Comparison of ENCODE assay signal across 1 cellular context in genomic region chr22:20988573-20989322, GRCh38.
TF ChIP-seq lines count a peak whose summit lies in the region.

No MANE protein-coding gene starts in this region.

TF ChIP-seq in WTC11, 78 proteins besides CTCF, POLR2A, EP300 and RAD21 (continued from another document):
- TF ChIP-seq CDX4 (CRISPR knock-in tag; IDR thresholded peaks at IDR 0.05; ENCODE audit: borderline replicate concordance) (no peak), ZNF219 (CRISPR knock-in tag; IDR thresholded peaks at IDR 0.05; ENCODE audit: borderline replicate concordance) (no peak), ZNF232 (CRISPR knock-in tag; IDR thresholded peaks at IDR 0.05) (no peak), JUN (CRISPR knock-in tag; IDR thresholded peaks at IDR 0.05) (no peak), CREM (CRISPR knock-in tag; IDR thresholded peaks at IDR 0.05) (no peak), USF2 (CRISPR knock-in tag; IDR thresholded peaks at IDR 0.05) (no peak), ZNF281 (CRISPR knock-in tag; IDR thresholded peaks at IDR 0.05) (no peak), AR (CRISPR knock-in tag; IDR thresholded peaks at IDR 0.05) (no peak), SOX15 (CRISPR knock-in tag; IDR thresholded peaks at IDR 0.05) (no peak), E2F4 (CRISPR knock-in tag; IDR thresholded peaks at IDR 0.05; ENCODE audit: borderline replicate concordance, low read depth) (no peak), ZNF138 (CRISPR knock-in tag; conservative IDR thresholded peaks at IDR 0.05) (no peak), CREB1 (CRISPR knock-in tag; IDR thresholded peaks at IDR 0.05) (no peak), MLX (CRISPR knock-in tag; IDR thresholded peaks at IDR 0.05) (no peak), E2F1 (CRISPR knock-in tag; IDR thresholded peaks at IDR 0.05) (no peak), ZSCAN18 (CRISPR knock-in tag; IDR thresholded peaks at IDR 0.05) (no peak), HMGA2 (CRISPR knock-in tag; IDR thresholded peaks at IDR 0.05) (no peak), GRHL2 (CRISPR knock-in tag; IDR thresholded peaks at IDR 0.05; ENCODE audit: insufficient replicate concordance, severe bottlenecking) (no peak)
